Comparison of ENCODE assay signal across 1 cellular context in the genomic region with DNA sequence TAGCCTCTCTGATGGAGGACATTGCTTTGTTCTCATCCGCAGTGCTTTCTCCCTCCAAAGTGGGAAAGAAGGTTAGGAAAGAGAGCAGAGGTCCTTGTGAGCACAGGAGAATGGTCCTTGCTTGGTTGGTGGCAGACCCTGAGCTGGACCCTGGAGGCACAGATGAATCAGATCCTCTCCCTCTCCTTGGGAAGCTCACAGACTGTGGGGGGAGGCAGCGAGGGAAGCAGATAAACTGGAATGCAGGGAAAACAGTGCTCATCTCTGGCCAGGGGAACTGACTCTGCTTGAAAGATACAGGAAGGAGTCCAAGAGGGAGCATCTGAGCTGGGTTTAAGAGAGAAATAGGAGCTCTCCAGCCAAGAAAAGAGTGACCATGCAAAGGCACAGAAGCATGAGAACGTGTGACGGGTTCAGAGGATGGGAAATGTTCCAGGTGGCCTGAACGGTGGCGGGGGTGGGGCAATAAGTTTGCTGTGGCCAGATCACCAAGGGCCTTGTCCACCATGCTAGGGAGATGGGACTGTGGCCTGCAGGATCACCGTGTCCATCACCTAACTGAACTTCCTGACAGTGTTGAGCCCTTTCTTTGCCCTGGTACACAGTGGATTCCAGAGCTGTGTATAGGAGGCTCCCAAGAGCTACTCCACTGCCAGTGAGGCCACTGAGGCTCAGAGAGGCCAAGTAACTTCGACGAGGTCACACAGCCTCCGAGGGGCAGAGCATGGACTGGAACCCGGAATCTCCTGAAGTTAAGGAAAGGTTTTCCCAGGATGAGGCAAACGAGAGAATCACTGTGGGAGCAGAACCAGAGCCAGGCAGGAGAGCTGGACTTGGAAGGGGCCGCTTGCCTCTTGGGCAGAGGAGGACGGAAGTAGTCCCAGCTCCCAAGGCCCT.
TF ChIP-seq lines count a peak whose summit lies in the region.

No MANE protein-coding gene starts in this region.

TF ChIP-seq in SK-N-SH, 30 proteins besides CTCF, POLR2A, EP300 and RAD21 (continued from another document):
- TF ChIP-seq PBX3 (IDR thresholded peaks at IDR 0.05) (no peak), FOXJ3 (CRISPR knock-in tag; IDR thresholded peaks at IDR 0.05) (no peak), REST (IDR thresholded peaks at IDR 0.05; ENCODE audit: low read depth, low read length) (no peak), SMC3 (IDR thresholded peaks at IDR 0.05; ENCODE audit: low read depth, low read length) (no peak), RCOR1 (IDR thresholded peaks at IDR 0.05; ENCODE audit: low read length) (no peak), TCF12 (IDR thresholded peaks at IDR 0.05) (no peak), CHD2 (IDR thresholded peaks at IDR 0.05; ENCODE audit: low read length, partially characterized antibody) (no peak), TAF1 (IDR thresholded peaks at IDR 0.05; ENCODE audit: borderline replicate concordance, low read depth, low read length) (no peak), TEAD4 (IDR thresholded peaks at IDR 0.05; ENCODE audit: borderline replicate concordance, insufficient read depth) (no peak), MXI1 (IDR thresholded peaks at IDR 0.05; ENCODE audit: low read depth, low read length) (no peak), SIN3A (IDR thresholded peaks at IDR 0.05; ENCODE audit: borderline replicate concordance, low read depth, low read length) (no peak)
TF ChIP-seq in SK-N-SH: peak in this region for 0.
